ENCODE assay signal across 1 cellular context in genomic region chr14:68248481-68249255, GRCh38.
TF ChIP-seq lines count a peak whose summit lies in the region.

No MANE protein-coding gene starts in this region.

TF ChIP-seq in GM12878, 131 proteins besides CTCF, POLR2A, EP300 and RAD21 (continued from another document):
- TF ChIP-seq SKIL (IDR thresholded peaks at IDR 0.05; ENCODE audit: low read depth, poor library complexity, severe bottlenecking) (peak; percentile 17), SMARCA5 (IDR thresholded peaks at IDR 0.05) (no peak), DPF2 (IDR thresholded peaks at IDR 0.05) (peak; percentile 17; the same call in 1 of the 2 replicates), CREB1 (IDR thresholded peaks at IDR 0.05; ENCODE audit: low read depth) (0 out of 2 replicates have a peak, but pooled peaks have one; percentile 6), FOXM1 (IDR thresholded peaks at IDR 0.05; ENCODE audit: low read depth, low read length) (0 out of 2 replicates have a peak, but pooled peaks have one; percentile 50), IRF3 (IDR thresholded peaks at IDR 0.05) (no peak), HDGF (IDR thresholded peaks at IDR 0.05) (no peak), CBX3 (IDR thresholded peaks at IDR 0.05; ENCODE audit: borderline replicate concordance, low read depth) (no peak), NBN (IDR thresholded peaks at IDR 0.05) (0 out of 2 replicates have a peak, but pooled peaks have one; percentile 31), RFX5 (IDR thresholded peaks at IDR 0.05; ENCODE audit: low read depth, low read length) (no peak), E2F8 (IDR thresholded peaks at IDR 0.05; ENCODE audit: low read depth, partially characterized antibody) (no peak), RELB (IDR thresholded peaks at IDR 0.05; ENCODE audit: low read depth) (0 out of 2 replicates have a peak, but pooled peaks have one; percentile 19), ZBTB4 (CRISPR knock-in tag; IDR thresholded peaks at IDR 0.05) (no peak)
TF ChIP-seq in GM12878: peak in this region for 15.
